9 cellular contexts compared by ENCODE assay signal in the genomic region with DNA sequence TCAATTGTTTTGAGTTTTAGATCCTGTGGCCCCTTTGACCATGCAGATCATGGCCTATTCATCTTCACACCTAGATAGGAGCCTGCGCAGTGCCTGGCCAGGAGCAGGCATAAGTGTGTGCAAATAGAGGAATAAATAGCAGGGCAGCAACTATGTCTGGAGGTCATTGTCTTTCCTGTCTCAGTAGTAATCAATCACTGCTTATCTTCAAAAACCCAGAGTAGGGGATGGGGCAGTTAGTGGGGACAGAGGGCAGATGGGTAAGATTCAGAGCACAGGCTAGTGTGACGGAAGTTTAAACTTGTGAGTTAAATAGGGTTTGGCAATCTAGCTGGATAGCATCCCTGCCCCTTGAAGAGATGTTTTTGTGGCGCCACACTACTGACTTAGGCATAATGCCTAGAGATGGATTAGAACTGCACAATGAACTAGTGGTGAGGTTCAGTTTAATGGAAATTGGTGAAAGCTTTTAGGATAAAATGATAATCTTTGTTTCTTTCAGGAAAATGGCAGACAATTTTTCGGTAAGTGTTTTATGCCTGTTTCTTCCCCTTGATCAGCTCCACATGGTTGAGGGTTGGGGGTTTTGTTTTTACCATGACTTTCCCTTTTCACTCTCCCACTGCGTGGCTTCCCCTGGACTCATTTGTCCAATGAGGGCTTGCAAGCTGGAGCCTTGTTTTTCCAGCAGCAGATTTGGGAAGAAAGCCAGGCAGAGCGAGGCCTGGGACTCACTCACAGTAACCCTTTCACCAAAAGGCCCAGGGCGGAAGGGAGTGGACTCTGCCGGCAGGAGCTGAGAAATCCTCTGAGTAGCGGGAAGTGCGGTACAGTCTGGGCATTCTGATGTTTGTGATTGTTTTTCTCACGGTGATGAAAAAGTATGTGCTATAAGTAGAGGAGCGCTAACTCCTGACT. TPM values are rescaled to one million over a fixed set of nuclear protein-coding genes. Genes with fewer than 3 reads are reported as not detected.
DNase-seq lines count a peak whose midpoint lies in the region; ATAC-seq and TF ChIP-seq lines count a peak whose summit lies in the region.
"Had no signal": no experiment of that assay in that cellular context is flagged by ENCODE, and none has a peak within 500 bp of the region (broad histone marks: within the 10 kb centered on the region; RNA-seq: fewer than 3 reads in every experiment).

No MANE protein-coding gene starts in this region.

- no peak for TF ChIP-seq CTCF in ascending aorta (IDR thresholded peaks at IDR 0.05)
- TF ChIP-seq CTCF in foreskin keratinocyte (conservative IDR thresholded peaks at IDR 0.05) = peak; percentile 3
- TF ChIP-seq CTCF in uterus (IDR thresholded peaks at IDR 0.05) = peak in 2 of 4 experiments; percentile 23 to 39

- peak overlapping the region; percentile 61 to 77 for H3K27ac ChIP-seq in ascending aorta
- no peak overlapping the region for H3K27ac ChIP-seq in foreskin keratinocyte
- H3K27ac ChIP-seq in uterus = peak overlapping the region; percentile 80 to 84

- peak; percentile 21 for ATAC-seq in foreskin keratinocyte
- ATAC-seq in HG02588 (IDR thresholded peaks at IDR 0.05; ENCODE audit: unreplicated experiment) = no peak
- ATAC-seq in HG02885 (IDR thresholded peaks at IDR 0.05; ENCODE audit: poor library complexity, unreplicated experiment) = no peak

- no peaks in the 10 kb centered on the region for H3K27me3 ChIP-seq in ascending aorta
- no peaks in the 10 kb centered on the region for H3K27me3 ChIP-seq in foreskin keratinocyte
- no peaks in the 10 kb centered on the region for H3K27me3 ChIP-seq in uterus
- H3K27me3 ChIP-seq: neutrophil had no signal

- intact Hi-C loops in ascending aorta (cut with DNase I) (loop anchor here (2.0 kb wide), 1 partner anchor 38 kb away; no protein-coding TSS in a partner anchor), uterus (cut with DNase I; ENCODE audit: low total_unique reads) (no loop called here)

- peaks cover 8 to 47% of the 10 kb centered on the region in 2 donors for H3K4me1 ChIP-seq in ascending aorta
- H3K4me1 ChIP-seq in foreskin keratinocyte = peaks cover 3% of the 10 kb centered on the region
- peaks cover 0 to 28% of the 10 kb centered on the region in 2 donors for H3K4me1 ChIP-seq in uterus

- DNase-seq in ascending aorta (ENCODE audit: low spot score in 2 of 2) (peak; percentile 20 to 90), foreskin keratinocyte (no peak), nucleus accumbens (lab: John Stamatoyannopoulos, UW) (peak in 48 of 56 donors; percentile 9 to 82 (median 49)), uterus (peak; percentile 80 to 89), OCI-M1 (lab: John Stamatoyannopoulos, UW) (no peak)
- DNase-seq: NCI-H1694 had no signal

- peak overlapping the region; percentile 27 to 54 for H3K4me3 ChIP-seq in ascending aorta
- peak overlapping the region; percentile 3 to 10 for H3K4me3 ChIP-seq in uterus

- TF ChIP-seq POLR2A in uterus (IDR thresholded peaks at IDR 0.05) = peak in 1 of 2 donors; percentile 10

- H3K9me3 ChIP-seq in ascending aorta = no peaks in the 10 kb centered on the region
- no peaks in the 10 kb centered on the region for H3K9me3 ChIP-seq in uterus
- H3K9me3 ChIP-seq: neutrophil had no signal

- H3K36me3 ChIP-seq in ascending aorta = peaks cover 37 to 38% of the 10 kb centered on the region in 2 donors
- H3K36me3 ChIP-seq in uterus = no peaks in the 10 kb centered on the region

RNA-seq across cellular contexts. Expression of a gene that starts 8.1 kb away (rescaled TPM):
- 358 TPM for total RNA-seq in ascending aorta
- total RNA-seq in foreskin keratinocyte = 141 and 152 TPM in 2 replicates
- polyA plus RNA-seq in foreskin keratinocyte = 216 and 249 TPM in 2 replicates
- 100 to 1,000 TPM in 3 of 4 donors, 10 to 100 TPM in 1; 71.9 to 486 (median 216) TPM for total RNA-seq in uterus

RNA-seq across cellular contexts. Expression of a gene that starts 54.3 kb away (rescaled TPM):
- total RNA-seq in ascending aorta (not detected), foreskin keratinocyte (41.5 and 56.0 TPM in 2 replicates), uterus (10 to 100 TPM in 1 of 4 donors, under 1 TPM in 1, not detected in 2; 0.29 to 22.1 TPM)
- polyA plus RNA-seq in foreskin keratinocyte = 15.9 and 25.0 TPM in 2 replicates

Comparison
In these comparisons a context has a peak if more than half of its experiments do, and no peak if none do; other contexts are left out.
1. DNase-seq: peak in ascending aorta (2 of 2), nucleus accumbens (48 of 56) and uterus (2 of 2); none in foreskin keratinocyte (0 of 2) and OCI-M1 (single experiment).